In genomic region chr15:99004998-99005974, GRCh38 we compare ENCODE assay signal across 11 cellular contexts. TPM values are rescaled to one million over a fixed set of nuclear protein-coding genes. Genes with fewer than 3 reads are reported as not detected.
"Had no signal": no experiment of that assay in that cellular context is flagged by ENCODE, and none has a peak within 500 bp of the region (broad histone marks: within the 10 kb centered on the region; RNA-seq: fewer than 3 reads in every experiment).

No MANE protein-coding gene starts in this region.

RNA-seq across cellular contexts. Expression of gene PGPEP1L, which starts 2.3 kb away (rescaled TPM):
- total RNA-seq: activated CD4-positive, alpha-beta T cell treated with anti-CD3 and anti-CD28 coated beads, Interleukin-2, amount 10 ng/mL, durations not matched to agents 24 days and 14 days; activated CD8-positive, alpha-beta T cell treated with anti-CD3 and anti-CD28 coated beads for 36 hours; activated naive CD8-positive, alpha-beta T cell treated with anti-CD3 and anti-CD28 coated beads, Interleukin-2, amount 10 ng/mL, durations not matched to agents 7 days and 5 days; activated T-helper 2 cell treated with anti-CD3 and anti-CD28 coated beads, Interferon-gamma antibody, Interleukin-2, Interleukin-4, amounts not matched to agents 10 μg/mL and 5 μg/mL and 100 μg/mL, durations not matched to agents 14 hours and 24 hours and 36 hours; colonic mucosa; hepatocyte; lower leg skin; progenitor cell of endocrine pancreas; sciatic nerve; T-helper 1 cell treated with Interleukin-12 subunit alpha and Interleukin-12 subunit beta and Interleukin-4 antibody, amounts not matched to agents 30 ng/mL and 1 ng/mL, for 36 hours; thyroid gland had no signal
- polyA plus RNA-seq: hepatocyte had no signal
